Comparison of ENCODE assay signal across 8 cellular contexts in genomic region chr3:51941798-51942602, GRCh38. TPM values are rescaled to one million over a fixed set of nuclear protein-coding genes. Genes with fewer than 3 reads are reported as not detected.
DNase-seq lines count a peak whose midpoint lies in the region; ATAC-seq, FAIRE-seq and TF ChIP-seq lines count a peak whose summit lies in the region.

PARP3 (plus strand) TSS chr3:51942363; CDS start chr3:51943356, 993 bp downstream.
RRP9 (minus strand) TSS chr3:51941904; CDS start chr3:51941867, 37 bp downstream.

- H3F3A ChIP-seq in SU-DHL-6 (ENCODE audit: insufficient read depth): no peaks in the 10 kb centered on the region

- TF ChIP-seq POLR2A in tibial nerve (IDR thresholded peaks at IDR 0.05): peak in 1 of 2 donors; percentile 72

- intact Hi-C loops in Right ventricle myocardium inferior (cut with DNase I): loop anchor here (1.0 to 5.0 kb wide), 4 partner anchors 32 to 200 kb away; partner anchors contain the start of genes ABHD14B, DUSP7 and RPL29
- intact Hi-C loops in pancreas (cut with DNase I): loop anchor here in 1 of 3 donors (10.0 kb wide), 1 partner anchor 183 kb away; no protein-coding TSS in a partner anchor

- H3K4me1 ChIP-seq in pancreas (peaks cover 0 to 18% (median 5%) of the 10 kb centered on the region in 3 donors), tibial nerve (peaks cover 3 to 38% (median 26%) of the 10 kb centered on the region in 4 donors)

- DNase-seq in GM12864 (ENCODE audit: low read depth): peak; percentile 99
- DNase-seq in NCI-H1105 treated with DMSO at 0.1 percent for 48 hours (lab: John Stamatoyannopoulos, UW): peak; percentile 97
- peak; percentile 100 for DNase-seq in activated naive CD8-positive, alpha-beta T cell treated with anti-CD3 and anti-CD28 coated beads, Interleukin-2, amount 50 U/mL, for 16 hours (ENCODE audit: low read depth, low spot score)
- DNase-seq in Right ventricle myocardium inferior (ENCODE audit: missing footprints): peak; percentile 100
- peak; percentile 96 to 100 (median 100) for DNase-seq in pancreas
- peak; percentile 99 to 100 for DNase-seq in tibial nerve (ENCODE audit: low spot score in 2 of 2)

- peak within 1 kb of the TSS; percentile 83 for H3K9ac ChIP-seq in SU-DHL-6 (ENCODE audit: low read length)

- no peaks in the 10 kb centered on the region for H4K20me1 ChIP-seq in SU-DHL-6 (ENCODE audit: low read depth, low read length)

- peak; percentile 93 for ATAC-seq in HG02642 (IDR thresholded peaks at IDR 0.05; ENCODE audit: poor library complexity, unreplicated experiment)
- peak; percentile 96 for ATAC-seq in Right ventricle myocardium inferior
- peak; percentile 95 to 97 (median 96) for ATAC-seq in pancreas

- H2AFZ ChIP-seq in SU-DHL-6 (ENCODE audit: low read depth, low read length, severe bottlenecking): peak within 1 kb of the TSS; percentile 93

- peaks cover 24% of the 10 kb centered on the region for H3K79me2 ChIP-seq in SU-DHL-6 (ENCODE audit: insufficient read depth, low read length)

- TF ChIP-seq CTCF in GM12864 (IDR thresholded peaks at IDR 0.05; ENCODE audit: low read depth, low read length, missing control alignments) (peak; percentile 98), SU-DHL-6 (IDR thresholded peaks at IDR 0.05; ENCODE audit: insufficient read depth, low read length, poor library complexity, severe bottlenecking) (peak; percentile 97), pancreas (IDR thresholded peaks at IDR 0.05) (peak; percentile 100), tibial nerve (IDR thresholded peaks at IDR 0.05) (peak; percentile 99 to 100 (median 100))

- H3K27ac ChIP-seq in SU-DHL-6 (ENCODE audit: low read depth, low read length) (no peak within 1 kb of the TSS), pancreas (peak within 1 kb of the TSS; percentile 40 to 83 (median 71)), tibial nerve (peak within 1 kb of the TSS; percentile 86 to 95 (median 92))

- no peaks in the 10 kb centered on the region for H3K27me3 ChIP-seq in SU-DHL-6 (ENCODE audit: low read length)
- no peaks in the 10 kb centered on the region for H3K27me3 ChIP-seq in pancreas
- no peaks in the 10 kb centered on the region for H3K27me3 ChIP-seq in tibial nerve

- 1% methylated on average over 67 of the region's 67 CpGs for WGBS in pancreas, 2 donors
- 0 to 3% methylated on average over 17 to 22 of the region's 67 CpGs for WGBS in tibial nerve, 2 donors

- H3K4me3 ChIP-seq in GM12864 (ENCODE audit: low read depth, low read length) (peak within 1 kb of the TSS; percentile 88), SU-DHL-6 (ENCODE audit: insufficient read depth, low read length, poor library complexity, severe bottlenecking) (peak within 1 kb of the TSS; percentile 85), pancreas (peak within 1 kb of the TSS; percentile 52 to 94 (median 64)), tibial nerve (peak within 1 kb of the TSS; percentile 75 to 96 (median 80))

- H3K36me3 ChIP-seq in SU-DHL-6 (ENCODE audit: low read length) (no peaks in the 10 kb centered on the region), pancreas (peaks cover 0 to 4% (median 3%) of the 10 kb centered on the region in 3 donors), tibial nerve (peaks cover 0 to 44% (median 17%) of the 10 kb centered on the region in 3 donors)

- peak within 1 kb of the TSS; percentile 79 for H3K4me2 ChIP-seq in SU-DHL-6 (ENCODE audit: low read depth, low read length, poor library complexity, severe bottlenecking)

- TF ChIP-seq EP300 in tibial nerve (IDR thresholded peaks at IDR 0.05): peak; percentile 85 to 89

- no peaks in the 10 kb centered on the region for H3K9me2 ChIP-seq in SU-DHL-6 (replicated peaks; ENCODE audit: insufficient read depth, low read length)

- H3K9me3 ChIP-seq in SU-DHL-6 (ENCODE audit: insufficient read depth, low read length) (no peaks in the 10 kb centered on the region), pancreas (no peaks in the 10 kb centered on the region), tibial nerve (no peaks in the 10 kb centered on the region)

- peak; percentile 98 for FAIRE-seq in pancreas (lab: Jason Lieb, UNC)

RNA-seq across cellular contexts. Expression of gene PARP3, which starts in this region (rescaled TPM):
- total RNA-seq in Right ventricle myocardium inferior (17.6 TPM), pancreas (1 to 10 TPM; 2.1 to 5.9 (median 4.2) TPM), tibial nerve (10 to 100 TPM; 19.9 to 55.9 (median 40.6) TPM)
- 1 to 10 TPM; 7.9 to 8.3 TPM for polyA plus RNA-seq in pancreas

RNA-seq across cellular contexts. Expression of gene RRP9, which starts in this region (rescaled TPM):
- total RNA-seq in Right ventricle myocardium inferior (7.7 TPM), pancreas (1 to 10 TPM; 3.8 to 9.0 (median 7.0) TPM), tibial nerve (10 to 100 TPM; 14.9 to 32.9 (median 21.3) TPM)
- 10 to 100 TPM; 13.7 to 13.8 TPM for polyA plus RNA-seq in pancreas
